Comparison of ENCODE assay signal across 1 cellular context in the genomic region with DNA sequence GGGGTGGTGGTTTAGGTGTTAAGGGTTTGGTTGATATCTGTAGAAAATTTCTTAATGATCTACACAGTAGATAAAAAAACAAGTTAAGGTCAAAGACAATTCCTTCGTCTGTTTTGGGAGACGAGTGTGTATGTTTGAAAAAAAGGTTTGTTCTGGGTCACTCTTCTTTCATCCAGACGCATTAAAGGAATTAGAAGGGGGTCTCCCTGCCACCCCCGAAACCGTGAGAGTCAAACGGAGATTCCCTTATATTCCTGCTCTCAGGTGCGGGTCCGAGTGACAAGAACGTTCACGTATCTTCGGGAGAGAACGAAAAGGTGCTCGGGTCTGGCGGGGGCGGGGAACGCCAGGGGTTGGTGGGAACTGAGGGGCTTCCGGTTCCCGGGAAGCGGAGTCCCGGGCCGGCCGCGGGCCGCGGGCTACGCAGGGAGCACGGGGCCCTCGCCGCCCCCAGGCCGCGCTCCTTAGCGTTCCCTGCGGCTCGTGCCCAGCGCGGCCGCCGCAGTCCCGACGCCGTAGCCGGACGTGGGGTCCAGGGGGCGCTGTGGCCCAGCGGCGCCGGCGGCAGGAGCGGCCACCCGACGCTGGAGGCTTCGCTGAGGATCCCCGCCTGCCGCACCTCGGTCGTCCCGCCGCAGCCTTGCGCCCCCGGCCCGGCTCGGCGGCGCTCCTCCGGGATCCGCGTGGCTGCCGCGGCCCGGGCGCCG.
A peak's percentile ranks its signal among the peaks of the same experiment; 100 is the strongest.
TF ChIP-seq lines count a peak whose summit lies in the region.

A gene with protein sequence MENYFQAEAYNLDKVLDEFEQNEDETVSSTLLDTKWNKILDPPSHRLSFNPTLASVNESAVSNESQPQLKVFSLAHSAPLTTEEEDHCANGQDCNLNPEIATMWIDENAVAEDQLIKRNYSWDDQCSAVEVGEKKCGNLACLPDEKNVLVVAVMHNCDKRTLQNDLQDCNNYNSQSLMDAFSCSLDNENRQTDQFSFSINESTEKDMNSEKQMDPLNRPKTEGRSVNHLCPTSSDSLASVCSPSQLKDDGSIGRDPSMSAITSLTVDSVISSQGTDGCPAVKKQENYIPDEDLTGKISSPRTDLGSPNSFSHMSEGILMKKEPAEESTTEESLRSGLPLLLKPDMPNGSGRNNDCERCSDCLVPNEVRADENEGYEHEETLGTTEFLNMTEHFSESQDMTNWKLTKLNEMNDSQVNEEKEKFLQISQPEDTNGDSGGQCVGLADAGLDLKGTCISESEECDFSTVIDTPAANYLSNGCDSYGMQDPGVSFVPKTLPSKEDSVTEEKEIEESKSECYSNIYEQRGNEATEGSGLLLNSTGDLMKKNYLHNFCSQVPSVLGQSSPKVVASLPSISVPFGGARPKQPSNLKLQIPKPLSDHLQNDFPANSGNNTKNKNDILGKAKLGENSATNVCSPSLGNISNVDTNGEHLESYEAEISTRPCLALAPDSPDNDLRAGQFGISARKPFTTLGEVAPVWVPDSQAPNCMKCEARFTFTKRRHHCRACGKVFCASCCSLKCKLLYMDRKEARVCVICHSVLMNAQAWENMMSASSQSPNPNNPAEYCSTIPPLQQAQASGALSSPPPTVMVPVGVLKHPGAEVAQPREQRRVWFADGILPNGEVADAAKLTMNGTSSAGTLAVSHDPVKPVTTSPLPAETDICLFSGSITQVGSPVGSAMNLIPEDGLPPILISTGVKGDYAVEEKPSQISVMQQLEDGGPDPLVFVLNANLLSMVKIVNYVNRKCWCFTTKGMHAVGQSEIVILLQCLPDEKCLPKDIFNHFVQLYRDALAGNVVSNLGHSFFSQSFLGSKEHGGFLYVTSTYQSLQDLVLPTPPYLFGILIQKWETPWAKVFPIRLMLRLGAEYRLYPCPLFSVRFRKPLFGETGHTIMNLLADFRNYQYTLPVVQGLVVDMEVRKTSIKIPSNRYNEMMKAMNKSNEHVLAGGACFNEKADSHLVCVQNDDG (N-terminal part only) (plus strand): TSS at position 577 of the 707 bp plus-strand sequence. CDS start 91,118 bp downstream, outside the sequence.

TF ChIP-seq in K562, 482 proteins besides CTCF, POLR2A, EP300 and RAD21 (continued from another document and continues in another):
- TF ChIP-seq, protein P1, sequence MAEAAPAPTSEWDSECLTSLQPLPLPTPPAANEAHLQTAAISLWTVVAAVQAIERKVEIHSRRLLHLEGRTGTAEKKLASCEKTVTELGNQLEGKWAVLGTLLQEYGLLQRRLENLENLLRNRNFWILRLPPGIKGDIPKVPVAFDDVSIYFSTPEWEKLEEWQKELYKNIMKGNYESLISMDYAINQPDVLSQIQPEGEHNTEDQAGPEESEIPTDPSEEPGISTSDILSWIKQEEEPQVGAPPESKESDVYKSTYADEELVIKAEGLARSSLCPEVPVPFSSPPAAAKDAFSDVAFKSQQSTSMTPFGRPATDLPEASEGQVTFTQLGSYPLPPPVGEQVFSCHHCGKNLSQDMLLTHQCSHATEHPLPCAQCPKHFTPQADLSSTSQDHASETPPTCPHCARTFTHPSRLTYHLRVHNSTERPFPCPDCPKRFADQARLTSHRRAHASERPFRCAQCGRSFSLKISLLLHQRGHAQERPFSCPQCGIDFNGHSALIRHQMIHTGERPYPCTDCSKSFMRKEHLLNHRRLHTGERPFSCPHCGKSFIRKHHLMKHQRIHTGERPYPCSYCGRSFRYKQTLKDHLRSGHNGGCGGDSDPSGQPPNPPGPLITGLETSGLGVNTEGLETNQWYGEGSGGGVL (CRISPR knock-in tag; IDR thresholded peaks at IDR 0.05) = no peak
- TF ChIP-seq ZBTB7A (IDR thresholded peaks at IDR 0.05; ENCODE audit: borderline replicate concordance, control insufficient read depth, low read depth, low read length) (peak; percentile 92), DACH1 (IDR thresholded peaks at IDR 0.05; ENCODE audit: partially characterized antibody) (no peak), NFXL1 (CRISPR knock-in tag; IDR thresholded peaks at IDR 0.05) (no peak), ATF7 (IDR thresholded peaks at IDR 0.05) (no peak; the same call in 1 of the 2 replicates), KLF6 (CRISPR knock-in tag; IDR thresholded peaks at IDR 0.05; ENCODE audit: borderline replicate concordance) (no peak), ZNF212 (CRISPR knock-in tag; IDR thresholded peaks at IDR 0.05) (no peak), ZZZ3 (IDR thresholded peaks at IDR 0.05) (no peak), HNRNPK (IDR thresholded peaks at IDR 0.05; ENCODE audit: low read depth, low read length, poor library complexity, severe bottlenecking) (no peak), ZFP1 (CRISPR knock-in tag; IDR thresholded peaks at IDR 0.05) (no peak), ZNF280B (CRISPR knock-in tag; IDR thresholded peaks at IDR 0.05) (no peak), TCF7L2 (IDR thresholded peaks at IDR 0.05; ENCODE audit: low read depth, low read length) (no peak), SAFB (IDR thresholded peaks at IDR 0.05; ENCODE audit: borderline replicate concordance, low read depth, low read length) (0 out of 2 replicates have a peak, but pooled peaks have one; percentile 17), ZNF76 (CRISPR knock-in tag; IDR thresholded peaks at IDR 0.05; ENCODE audit: borderline replicate concordance) (no peak), ZNF584 (CRISPR knock-in tag; IDR thresholded peaks at IDR 0.05; ENCODE audit: low read depth) (no peak), ETV5 (CRISPR knock-in tag; IDR thresholded peaks at IDR 0.05; ENCODE audit: low read depth) (peak; percentile 57; the same call in 1 of the 2 replicates), ZNF431 (CRISPR knock-in tag; IDR thresholded peaks at IDR 0.05) (0 out of 2 replicates have a peak, but pooled peaks have one; percentile 13), THRB (CRISPR knock-in tag; conservative IDR thresholded peaks at IDR 0.05) (no peak), ZFP30 (CRISPR knock-in tag; IDR thresholded peaks at IDR 0.05; ENCODE audit: borderline replicate concordance) (no peak), ZBTB49 (CRISPR knock-in tag; IDR thresholded peaks at IDR 0.05; ENCODE audit: borderline replicate concordance) (no peak), XRCC3 (IDR thresholded peaks at IDR 0.05) (no peak), POLR2H (tag; IDR thresholded peaks at IDR 0.05; ENCODE audit: low read depth) (no peak), MYBL2 (IDR thresholded peaks at IDR 0.05; ENCODE audit: low read depth) (no peak), MYBL2 (CRISPR knock-in tag; IDR thresholded peaks at IDR 0.05; ENCODE audit: borderline replicate concordance) (no peak), MTA1 (IDR thresholded peaks at IDR 0.05; ENCODE audit: borderline replicate concordance) (no peak), FOXM1 (IDR thresholded peaks at IDR 0.05; ENCODE audit: low read depth) (no peak), FOXM1 (CRISPR knock-in tag; IDR thresholded peaks at IDR 0.05; ENCODE audit: low read depth) (no peak; the same call in 1 of the 2 replicates), CAMTA2 (CRISPR knock-in tag; conservative IDR thresholded peaks at IDR 0.05) (peak; percentile 28; the same call in 1 of the 2 replicates), ZBTB33 (CRISPR knock-in tag; IDR thresholded peaks at IDR 0.05) (peak; percentile 57)
- TF ChIP-seq, protein P2, sequence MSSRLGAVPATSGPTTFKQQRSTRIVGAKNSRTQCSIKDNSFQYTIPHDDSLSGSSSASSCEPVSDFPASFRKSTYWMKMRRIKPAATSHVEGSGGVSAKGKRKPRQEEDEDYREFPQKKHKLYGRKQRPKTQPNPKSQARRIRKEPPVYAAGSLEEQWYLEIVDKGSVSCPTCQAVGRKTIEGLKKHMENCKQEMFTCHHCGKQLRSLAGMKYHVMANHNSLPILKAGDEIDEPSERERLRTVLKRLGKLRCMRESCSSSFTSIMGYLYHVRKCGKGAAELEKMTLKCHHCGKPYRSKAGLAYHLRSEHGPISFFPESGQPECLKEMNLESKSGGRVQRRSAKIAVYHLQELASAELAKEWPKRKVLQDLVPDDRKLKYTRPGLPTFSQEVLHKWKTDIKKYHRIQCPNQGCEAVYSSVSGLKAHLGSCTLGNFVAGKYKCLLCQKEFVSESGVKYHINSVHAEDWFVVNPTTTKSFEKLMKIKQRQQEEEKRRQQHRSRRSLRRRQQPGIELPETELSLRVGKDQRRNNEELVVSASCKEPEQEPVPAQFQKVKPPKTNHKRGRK (tag; IDR thresholded peaks at IDR 0.05) = no peak
- TF ChIP-seq, protein P3, sequence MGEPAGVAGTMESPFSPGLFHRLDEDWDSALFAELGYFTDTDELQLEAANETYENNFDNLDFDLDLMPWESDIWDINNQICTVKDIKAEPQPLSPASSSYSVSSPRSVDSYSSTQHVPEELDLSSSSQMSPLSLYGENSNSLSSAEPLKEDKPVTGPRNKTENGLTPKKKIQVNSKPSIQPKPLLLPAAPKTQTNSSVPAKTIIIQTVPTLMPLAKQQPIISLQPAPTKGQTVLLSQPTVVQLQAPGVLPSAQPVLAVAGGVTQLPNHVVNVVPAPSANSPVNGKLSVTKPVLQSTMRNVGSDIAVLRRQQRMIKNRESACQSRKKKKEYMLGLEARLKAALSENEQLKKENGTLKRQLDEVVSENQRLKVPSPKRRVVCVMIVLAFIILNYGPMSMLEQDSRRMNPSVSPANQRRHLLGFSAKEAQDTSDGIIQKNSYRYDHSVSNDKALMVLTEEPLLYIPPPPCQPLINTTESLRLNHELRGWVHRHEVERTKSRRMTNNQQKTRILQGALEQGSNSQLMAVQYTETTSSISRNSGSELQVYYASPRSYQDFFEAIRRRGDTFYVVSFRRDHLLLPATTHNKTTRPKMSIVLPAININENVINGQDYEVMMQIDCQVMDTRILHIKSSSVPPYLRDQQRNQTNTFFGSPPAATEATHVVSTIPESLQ (CRISPR knock-in tag; IDR thresholded peaks at IDR 0.05) = no peak
- TF ChIP-seq, protein P4, sequence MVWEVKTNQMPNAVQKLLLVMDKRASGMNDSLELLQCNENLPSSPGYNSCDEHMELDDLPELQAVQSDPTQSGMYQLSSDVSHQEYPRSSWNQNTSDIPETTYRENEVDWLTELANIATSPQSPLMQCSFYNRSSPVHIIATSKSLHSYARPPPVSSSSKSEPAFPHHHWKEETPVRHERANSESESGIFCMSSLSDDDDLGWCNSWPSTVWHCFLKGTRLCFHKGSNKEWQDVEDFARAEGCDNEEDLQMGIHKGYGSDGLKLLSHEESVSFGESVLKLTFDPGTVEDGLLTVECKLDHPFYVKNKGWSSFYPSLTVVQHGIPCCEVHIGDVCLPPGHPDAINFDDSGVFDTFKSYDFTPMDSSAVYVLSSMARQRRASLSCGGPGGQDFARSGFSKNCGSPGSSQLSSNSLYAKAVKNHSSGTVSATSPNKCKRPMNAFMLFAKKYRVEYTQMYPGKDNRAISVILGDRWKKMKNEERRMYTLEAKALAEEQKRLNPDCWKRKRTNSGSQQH (CRISPR knock-in tag; IDR thresholded peaks at IDR 0.05) = no peak
- TF ChIP-seq, protein P5, sequence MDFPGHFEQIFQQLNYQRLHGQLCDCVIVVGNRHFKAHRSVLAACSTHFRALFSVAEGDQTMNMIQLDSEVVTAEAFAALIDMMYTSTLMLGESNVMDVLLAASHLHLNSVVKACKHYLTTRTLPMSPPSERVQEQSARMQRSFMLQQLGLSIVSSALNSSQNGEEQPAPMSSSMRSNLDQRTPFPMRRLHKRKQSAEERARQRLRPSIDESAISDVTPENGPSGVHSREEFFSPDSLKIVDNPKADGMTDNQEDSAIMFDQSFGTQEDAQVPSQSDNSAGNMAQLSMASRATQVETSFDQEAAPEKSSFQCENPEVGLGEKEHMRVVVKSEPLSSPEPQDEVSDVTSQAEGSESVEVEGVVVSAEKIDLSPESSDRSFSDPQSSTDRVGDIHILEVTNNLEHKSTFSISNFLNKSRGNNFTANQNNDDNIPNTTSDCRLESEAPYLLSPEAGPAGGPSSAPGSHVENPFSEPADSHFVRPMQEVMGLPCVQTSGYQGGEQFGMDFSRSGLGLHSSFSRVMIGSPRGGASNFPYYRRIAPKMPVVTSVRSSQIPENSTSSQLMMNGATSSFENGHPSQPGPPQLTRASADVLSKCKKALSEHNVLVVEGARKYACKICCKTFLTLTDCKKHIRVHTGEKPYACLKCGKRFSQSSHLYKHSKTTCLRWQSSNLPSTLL (IDR thresholded peaks at IDR 0.05) = no peak
